In the genomic region with DNA sequence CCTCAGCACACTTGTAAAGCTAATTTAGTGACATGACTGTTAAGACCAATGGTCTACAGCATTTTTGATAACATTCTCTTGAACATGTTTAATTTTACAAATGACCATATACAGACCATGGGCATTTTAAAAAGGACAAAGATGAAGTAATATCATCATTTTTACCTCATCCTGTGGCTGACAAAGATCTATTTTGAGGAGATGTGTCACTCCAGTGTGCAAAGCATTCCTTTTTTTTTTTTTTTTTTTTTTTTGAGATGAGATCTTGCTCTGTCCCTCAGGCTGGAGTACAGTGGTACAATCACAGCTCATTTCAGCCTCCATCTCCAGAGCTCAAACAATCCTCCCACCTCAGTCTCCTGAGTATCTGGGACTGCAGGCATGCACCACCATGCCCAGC, we compare ENCODE assay signal across 1 cellular context.
A peak's percentile ranks its signal among the peaks of the same experiment; 100 is the strongest.
TF ChIP-seq lines count a peak whose summit lies in the region.

No MANE protein-coding gene starts in this region.

TF ChIP-seq in IMR-90, 13 proteins besides CTCF, POLR2A, EP300 and RAD21:
- TF ChIP-seq, protein P1, sequence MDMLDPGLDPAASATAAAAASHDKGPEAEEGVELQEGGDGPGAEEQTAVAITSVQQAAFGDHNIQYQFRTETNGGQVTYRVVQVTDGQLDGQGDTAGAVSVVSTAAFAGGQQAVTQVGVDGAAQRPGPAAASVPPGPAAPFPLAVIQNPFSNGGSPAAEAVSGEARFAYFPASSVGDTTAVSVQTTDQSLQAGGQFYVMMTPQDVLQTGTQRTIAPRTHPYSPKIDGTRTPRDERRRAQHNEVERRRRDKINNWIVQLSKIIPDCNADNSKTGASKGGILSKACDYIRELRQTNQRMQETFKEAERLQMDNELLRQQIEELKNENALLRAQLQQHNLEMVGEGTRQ (IDR thresholded peaks at IDR 0.05; ENCODE audit: low read depth, low read length): no peak
- TF ChIP-seq CEBPB (IDR thresholded peaks at IDR 0.05; ENCODE audit: low read depth, low read length): peak; percentile 49; the same call in 1 of the 2 replicates
